ENCODE assay signal across 8 cellular contexts in the genomic region with DNA sequence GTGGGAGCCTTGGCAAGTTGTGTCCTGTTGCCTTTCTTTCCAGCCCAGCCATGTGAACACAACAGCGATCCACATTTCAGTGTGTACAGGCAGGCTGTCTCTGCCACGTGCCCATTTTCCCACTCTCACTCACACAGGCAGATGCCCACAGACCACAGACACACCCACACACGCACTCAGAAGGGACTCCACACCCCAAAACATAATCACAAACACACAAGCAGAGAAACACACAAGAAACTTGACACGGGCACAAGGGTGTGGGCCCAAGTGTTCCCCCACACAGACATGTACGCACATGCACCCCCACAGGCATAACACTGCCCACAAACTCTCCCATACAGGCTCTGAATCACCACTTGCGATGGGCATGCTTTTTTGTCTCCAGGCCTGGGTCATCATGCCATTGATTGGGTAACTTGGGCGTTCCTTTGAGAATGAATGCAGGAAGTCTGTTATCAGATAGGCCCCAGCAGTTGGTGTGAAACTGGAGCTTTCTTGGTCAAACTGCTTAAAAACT.
DNase-seq lines count a peak whose midpoint lies in the region; ATAC-seq lines count a peak whose summit lies in the region.

No MANE protein-coding gene starts in this region.

- peak; percentile 56 for DNase-seq in GM04504 (ENCODE audit: low read depth)
- peak; percentile 74 for DNase-seq in SIG-M5 treated with dmso at 0.1 percent for 504 hours (lab: John Stamatoyannopoulos, UW; ENCODE audit: unreplicated experiment)
- peak; percentile 89 for DNase-seq in amniotic epithelial cell (ENCODE audit: low read depth)
- peak; percentile 77 for DNase-seq in myocyte (ENCODE audit: low read depth)
- DNase-seq in NCI-H1436 treated with DMSO at 0.1 percent for 48 hours (lab: John Stamatoyannopoulos, UW): no peak
- no peak for DNase-seq in NK-92 treated with Interleukin-12 subunit alpha and Interleukin-12 subunit beta, amount 100 ng/mL, for 24 hours (lab: John Stamatoyannopoulos, UW)
- no peak for DNase-seq in cerebellar cortex (ENCODE audit: low spot score)

- ATAC-seq in HG02852 (IDR thresholded peaks at IDR 0.05; ENCODE audit: unreplicated experiment): peak; percentile 39

Comparison
In these comparisons a context has a peak if more than half of its experiments do, and no peak if none do; other contexts are left out.
1. DNase-seq: peak in GM04504 (single experiment), SIG-M5 treated with dmso at 0.1 percent for 504 hours (single experiment), amniotic epithelial cell (single experiment) and myocyte (single experiment); none in NCI-H1436 treated with DMSO at 0.1 percent for 48 hours (single experiment), NK-92 treated with Interleukin-12 subunit alpha and Interleukin-12 subunit beta, amount 100 ng/mL, for 24 hours (single experiment) and cerebellar cortex (single experiment).